In the genomic region with DNA sequence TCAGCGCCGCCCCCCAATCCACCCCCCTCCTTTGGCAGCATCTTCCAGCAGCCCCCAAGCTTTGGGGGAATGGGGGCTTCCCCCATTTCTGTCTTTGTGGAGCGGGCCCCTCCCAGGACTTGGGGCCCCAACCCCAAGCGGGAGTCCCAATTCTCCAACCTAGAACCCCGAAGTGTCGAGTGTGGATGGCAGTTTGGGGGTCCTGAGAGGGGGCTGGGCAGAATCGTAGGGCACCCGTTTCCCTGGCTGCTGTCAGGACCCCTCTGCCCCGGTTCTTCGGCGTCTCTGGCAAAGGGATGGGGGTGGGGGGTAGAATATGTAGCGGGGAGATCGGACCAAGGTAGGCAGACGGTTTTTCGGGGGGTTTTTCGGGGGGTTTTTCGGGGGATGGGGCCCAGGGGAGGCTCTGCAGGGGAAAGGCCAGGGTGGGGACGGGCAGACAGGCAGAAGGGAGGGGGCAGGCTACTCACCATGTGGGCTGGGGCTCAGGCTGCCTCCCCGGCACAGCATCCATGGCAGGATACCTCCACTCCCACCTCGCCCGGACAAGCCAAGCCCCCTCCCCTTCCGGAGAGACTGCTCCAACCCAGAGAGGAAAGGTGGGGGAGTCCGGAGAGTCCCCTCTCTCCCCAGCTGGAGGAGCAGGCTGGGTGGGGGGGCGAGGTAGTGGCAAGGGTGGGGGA, we compare ENCODE assay signal across 1 cellular context.
TF ChIP-seq lines count a peak whose summit lies in the region.

No MANE protein-coding gene starts in this region.

TF ChIP-seq in GM12878, 131 proteins besides CTCF, POLR2A, EP300 and RAD21:
- TF ChIP-seq EED (IDR thresholded peaks at IDR 0.05; ENCODE audit: low read depth) (peak; percentile 22; the same call in 1 of the 2 replicates), POU2F2 (IDR thresholded peaks at IDR 0.05; ENCODE audit: borderline replicate concordance, low read depth, low read length) (0 out of 3 replicates have a peak, but pooled peaks have one; percentile 13), SUPT20H (IDR thresholded peaks at IDR 0.05; ENCODE audit: borderline replicate concordance, control insufficient read depth, low read depth, low read length) (no peak)
